Comparison of ENCODE assay signal across 9 cellular contexts in genomic region chr10:76311752-76312699, GRCh38.
A peak's percentile ranks its signal among the peaks of the same experiment; 100 is the strongest.
DNase-seq lines count a peak whose midpoint lies in the region; ATAC-seq and TF ChIP-seq lines count a peak whose summit lies in the region.
"Had no signal": no experiment of that assay in that cellular context is flagged by ENCODE, and none has a peak within 500 bp of the region (broad histone marks: within the 10 kb centered on the region; RNA-seq: fewer than 3 reads in every experiment).

No MANE protein-coding gene starts in this region.

- no peaks in the 10 kb centered on the region for H3K4me1 Mint-ChIP-seq in activated T-helper 1 cell treated with anti-CD3 and anti-CD28 coated beads, Interleukin-12 subunit alpha, Interleukin-12 subunit beta, Interleukin-2, Interleukin-4 antibody, amounts not matched to agents 30 ng/mL and 10 ng/mL and 1 ng/mL, durations not matched to agents 14 hours and 24 hours and 36 hours (ENCODE audit: low read depth)

- H3K9me3 ChIP-seq in body of pancreas (no peaks in the 10 kb centered on the region), mucosa of descending colon (no peaks in the 10 kb centered on the region)

- H3K4me1 ChIP-seq in body of pancreas (peaks cover 11% of the 10 kb centered on the region), mucosa of descending colon (ENCODE audit: low read depth) (no peaks in the 10 kb centered on the region)

- 64 to 73% methylated on average over 5 of the region's 5 CpGs for WGBS in body of pancreas, 2 donors

- no peak overlapping the region for H3K4me3 Mint-ChIP-seq in activated T-helper 1 cell treated with anti-CD3 and anti-CD28 coated beads, Interleukin-12 subunit alpha, Interleukin-12 subunit beta, Interleukin-2, Interleukin-4 antibody, amounts not matched to agents 30 ng/mL and 10 ng/mL and 1 ng/mL, durations not matched to agents 14 hours and 24 hours and 36 hours
- H3K4me3 Mint-ChIP-seq: T-helper 1 cell treated with Interleukin-12 subunit alpha and Interleukin-12 subunit beta and Interleukin-4 antibody, amounts not matched to agents 30 μg/mL and 1 μg/mL, for 36 hours had no signal

- no peaks in the 10 kb centered on the region for H3K36me3 Mint-ChIP-seq in activated T-helper 1 cell treated with anti-CD3 and anti-CD28 coated beads, Interleukin-12 subunit alpha, Interleukin-12 subunit beta, Interleukin-2, Interleukin-4 antibody, amounts not matched to agents 30 ng/mL and 10 ng/mL and 1 ng/mL, durations not matched to agents 14 hours and 24 hours and 36 hours (ENCODE audit: low read depth)

- H3K36me3 ChIP-seq in body of pancreas (replicated peaks in 1 of 2; ENCODE audit: insufficient read depth in 1 of 2, low read depth in 2 of 2) (no peaks in the 10 kb centered on the region), mucosa of descending colon (ENCODE audit: low read depth) (no peaks in the 10 kb centered on the region)

- H3K27ac Mint-ChIP-seq in activated T-helper 1 cell treated with anti-CD3 and anti-CD28 coated beads, Interleukin-12 subunit alpha, Interleukin-12 subunit beta, Interleukin-2, Interleukin-4 antibody, amounts not matched to agents 30 ng/mL and 10 ng/mL and 1 ng/mL, durations not matched to agents 14 hours and 24 hours and 36 hours, result no peak overlapping the region
- H3K27ac Mint-ChIP-seq: T-helper 1 cell treated with Interleukin-12 subunit alpha and Interleukin-12 subunit beta and Interleukin-4 antibody, amounts not matched to agents 30 μg/mL and 1 μg/mL, for 36 hours had no signal

- no peaks in the 10 kb centered on the region for H3K27me3 Mint-ChIP-seq in activated T-helper 1 cell treated with anti-CD3 and anti-CD28 coated beads, Interleukin-12 subunit alpha, Interleukin-12 subunit beta, Interleukin-2, Interleukin-4 antibody, amounts not matched to agents 30 ng/mL and 10 ng/mL and 1 ng/mL, durations not matched to agents 14 hours and 24 hours and 36 hours (ENCODE audit: insufficient read depth)

- DNase-seq in EH (ENCODE audit: low read depth), result peak; percentile 49
- DNase-seq in LNCaP clone FGC (ENCODE audit: low read depth), result no peak
- DNase-seq in body of pancreas, result peak; percentile 43 to 67 (median 54)
- DNase-seq in mucosa of descending colon, result peak in 1 of 3 donors; percentile 31
- DNase-seq in activated T-helper 1 cell treated with anti-CD3 and anti-CD28 coated beads, Interleukin-12 subunit alpha, Interleukin-12 subunit beta, Interleukin-2, Interleukin-4 antibody, amounts not matched to agents 30 ng/mL and 10 ng/mL and 1 ng/mL, durations not matched to agents 14 hours and 24 hours and 36 hours (ENCODE audit: low spot score), result no peak
- no peak for DNase-seq in stimulated activated CD8-positive, alpha-beta memory T cell treated with anti-CD3 and anti-CD28 coated beads, Interleukin-4, amount 100 ng/mL, for 48 hours

- H3K27me3 ChIP-seq in body of pancreas, result no peaks in the 10 kb centered on the region

- TF ChIP-seq POLR2A in body of pancreas (IDR thresholded peaks at IDR 0.05), result no peak

- TF ChIP-seq CTCF in LNCaP clone FGC (IDR thresholded peaks at IDR 0.05; ENCODE audit: control insufficient read depth, extremely low read depth, insufficient read depth), result peak; percentile 82
- TF ChIP-seq CTCF in body of pancreas (IDR thresholded peaks at IDR 0.05), result peak in 6 of 7 experiments; percentile 21 to 61 (median 54)
- no peak for TF ChIP-seq CTCF in mucosa of descending colon (IDR thresholded peaks at IDR 0.05)

- no peak overlapping the region for H3K27ac ChIP-seq in body of pancreas

- ATAC-seq in GM19397 (IDR thresholded peaks at IDR 0.05; ENCODE audit: unreplicated experiment) (peak; percentile 78), body of pancreas (peak; percentile 71), mucosa of descending colon (peak; percentile 78), HG03095 (IDR thresholded peaks at IDR 0.05; ENCODE audit: unreplicated experiment) (no peak)

- H3K4me3 ChIP-seq in LNCaP clone FGC (ENCODE audit: low read depth, low read length) (no peak overlapping the region), body of pancreas (no peak overlapping the region), mucosa of descending colon (no peak overlapping the region)

- no peaks in the 10 kb centered on the region for H3K9me3 Mint-ChIP-seq in activated T-helper 1 cell treated with anti-CD3 and anti-CD28 coated beads, Interleukin-12 subunit alpha, Interleukin-12 subunit beta, Interleukin-2, Interleukin-4 antibody, amounts not matched to agents 30 ng/mL and 10 ng/mL and 1 ng/mL, durations not matched to agents 14 hours and 24 hours and 36 hours
- H3K9me3 Mint-ChIP-seq: T-helper 1 cell treated with Interleukin-12 subunit alpha and Interleukin-12 subunit beta and Interleukin-4 antibody, amounts not matched to agents 30 μg/mL and 1 μg/mL, for 36 hours had no signal

- intact Hi-C loops in body of pancreas (cut with DNase I), result no loop called here
- intact Hi-C loops in mucosa of descending colon (cut with DNase I, micrococcal nuclease), result no loop called here
- intact Hi-C loops in activated T-helper 1 cell treated with anti-CD3 and anti-CD28 coated beads, Interleukin-12 subunit alpha, Interleukin-12 subunit beta, Interleukin-2, Interleukin-4 antibody, amounts not matched to agents 30 ng/mL and 10 ng/mL and 1 ng/mL, durations not matched to agents 14 hours and 24 hours and 36 hours (cut with micrococcal nuclease), result no loop called here

Comparison
In these comparisons a context has a peak if more than half of its experiments do, and no peak if none do; other contexts are left out.
1. DNase-seq: peak in EH (single experiment) and body of pancreas (4 of 4); none in LNCaP clone FGC (single experiment), activated T-helper 1 cell treated with anti-CD3 and anti-CD28 coated beads, Interleukin-12 subunit alpha, Interleukin-12 subunit beta, Interleukin-2, Interleukin-4 antibody, amounts not matched to agents 30 ng/mL and 10 ng/mL and 1 ng/mL, durations not matched to agents 14 hours and 24 hours and 36 hours (single experiment) and stimulated activated CD8-positive, alpha-beta memory T cell treated with anti-CD3 and anti-CD28 coated beads, Interleukin-4, amount 100 ng/mL, for 48 hours (single experiment).